In genomic region chr6:142913036-142913510, GRCh38 we compare ENCODE assay signal across 11 cellular contexts. TPM values are rescaled to one million over a fixed set of nuclear protein-coding genes. Genes with fewer than 3 reads are reported as not detected.
A peak's percentile ranks its signal among the peaks of the same experiment; 100 is the strongest.
DNase-seq lines count a peak whose midpoint lies in the region; ATAC-seq, FAIRE-seq and TF ChIP-seq lines count a peak whose summit lies in the region.
"Had no signal": no experiment of that assay in that cellular context is flagged by ENCODE, and none has a peak within 500 bp of the region (broad histone marks: within the 10 kb centered on the region; RNA-seq: fewer than 3 reads in every experiment).

No MANE protein-coding gene starts in this region.

- intact Hi-C loops in kidney (cut with DNase I): no loop called here

- no peaks in the 10 kb centered on the region for H3K27me3 Mint-ChIP-seq in activated T-helper 17 cell treated with anti-CD3 and anti-CD28 coated beads, Interleukin-2, amount 50 U/mL, for 72 hours

- H3K4me1 ChIP-seq in kidney (ENCODE audit: control insufficient read depth in 1 of 2, insufficient read depth in 1 of 2, low read depth in 1 of 2, low read length in 2 of 2): no peaks in the 10 kb centered on the region

- CTCF ChIA-PET in GM10248 (lab: Yijun Ruan, JAX): interaction anchor here (0.7 to 1.7 kb wide), 13 partner anchors 9 to 214 kb away, joined by 3 to 7 read pairs (median 3); no protein-coding TSS in a partner anchor

- H3K4me1 Mint-ChIP-seq in activated T-helper 17 cell treated with anti-CD3 and anti-CD28 coated beads, Interleukin-2, amount 50 U/mL, for 72 hours: peaks cover 64% of the 10 kb centered on the region

- peak overlapping the region; percentile 95 for H3K27ac Mint-ChIP-seq in activated T-helper 17 cell treated with anti-CD3 and anti-CD28 coated beads, Interleukin-2, amount 50 U/mL, for 72 hours

- H3K36me3 ChIP-seq in kidney (ENCODE audit: control insufficient read depth in 1 of 2, insufficient read depth in 2 of 2, low read length in 2 of 2): peaks cover 0 to 3% of the 10 kb centered on the region in 2 donors

- no peak for TF ChIP-seq CTCF in GM10248 (IDR thresholded peaks at IDR 0.05; ENCODE audit: control extremely low read depth, extremely low read depth, low read depth, missing control alignments)
- no peak for TF ChIP-seq CTCF in kidney (IDR thresholded peaks at IDR 0.05; ENCODE audit: borderline replicate concordance, extremely low read depth, insufficient read depth)

- H3K27ac ChIP-seq in kidney (ENCODE audit: low read depth in 2 of 2, low read length in 2 of 2): no peak overlapping the region

- H3K36me3 Mint-ChIP-seq in activated T-helper 17 cell treated with anti-CD3 and anti-CD28 coated beads, Interleukin-2, amount 50 U/mL, for 72 hours (ENCODE audit: low read depth): peaks cover 58% of the 10 kb centered on the region

- H3K9ac ChIP-seq in kidney (ENCODE audit: low read length in 2 of 2): no peak overlapping the region

- H3K4me3 ChIP-seq in kidney (ENCODE audit: low read length in 2 of 2): no peak overlapping the region
- H3K4me3 ChIP-seq: skin epidermis had no signal

- POLR2A ChIA-PET in GM10248 (lab: Yijun Ruan, JAX): no interaction called here

- no peak for FAIRE-seq in kidney (lab: Jason Lieb, UNC)

- ATAC-seq in GM19468 (IDR thresholded peaks at IDR 0.05; ENCODE audit: extremely low read depth, unreplicated experiment): peak; percentile 34
- ATAC-seq in HG03280 (IDR thresholded peaks at IDR 0.05; ENCODE audit: unreplicated experiment): peak; percentile 60
- peak; percentile 76 for ATAC-seq in activated T-helper 17 cell treated with anti-CD3 and anti-CD28 coated beads, Interleukin-2, amount 50 U/mL, for 72 hours (replicated peaks)
- ATAC-seq in left lobe of liver: no peak

- no peaks in the 10 kb centered on the region for H3K9me3 ChIP-seq in kidney (ENCODE audit: control insufficient read depth in 1 of 2, low read length in 2 of 2)

- H3K9me3 Mint-ChIP-seq in activated T-helper 17 cell treated with anti-CD3 and anti-CD28 coated beads, Interleukin-2, amount 50 U/mL, for 72 hours: no peaks in the 10 kb centered on the region

- peak; percentile 60 for DNase-seq in GM10248 (ENCODE audit: extremely low spot score)
- no peak for DNase-seq in kidney
- no peak for DNase-seq in NCI-H2196 treated with DMSO at 0.1 percent for 48 hours (lab: John Stamatoyannopoulos, UW; ENCODE audit: unreplicated experiment)
- DNase-seq in KG1 (lab: John Stamatoyannopoulos, UW): no peak
- DNase-seq in left lobe of liver (ENCODE audit: low spot score): no peak
- DNase-seq: foreskin fibroblast, NCI-H1048 had no signal

- peak overlapping the region; percentile 75 for H3K4me3 Mint-ChIP-seq in activated T-helper 17 cell treated with anti-CD3 and anti-CD28 coated beads, Interleukin-2, amount 50 U/mL, for 72 hours

RNA-seq across cellular contexts. Expression of gene HIVEP2, which starts 31.9 kb away (rescaled TPM):
- 10 to 100 TPM; 33.0 to 53.5 TPM for total RNA-seq in activated T-helper 17 cell treated with anti-CD3 and anti-CD28 coated beads, Interleukin-2, amount 50 U/mL, for 72 hours
- 26.0 TPM for total RNA-seq in kidney
- polyA plus RNA-seq in kidney (ENCODE audit: insufficient read depth, low read depth, low replicate concordance): 2.4 TPM
- 3.0 TPM for total RNA-seq in left lobe of liver
